ENCODE assay signal across 10 cellular contexts in the genomic region with DNA sequence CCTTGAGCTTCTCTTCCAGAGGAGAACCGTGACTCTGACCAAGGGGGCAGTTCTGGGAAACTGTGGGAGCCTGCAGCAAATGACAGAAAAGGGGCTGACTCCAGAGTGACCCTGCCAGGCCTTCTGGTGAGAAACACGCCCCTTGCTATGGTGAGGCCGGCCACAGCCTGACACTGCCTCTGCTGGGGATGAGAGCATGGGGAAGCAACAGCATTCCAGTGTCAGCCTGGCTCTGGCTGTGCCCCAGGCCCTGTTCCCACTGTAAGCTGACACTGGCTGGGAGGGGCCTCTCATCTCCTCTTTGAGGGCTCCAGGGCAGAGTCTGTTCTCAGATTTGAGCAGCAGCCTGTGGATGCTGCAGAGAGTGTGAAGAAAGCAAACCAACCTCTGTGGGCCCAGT.
A peak's percentile ranks its signal among the peaks of the same experiment; 100 is the strongest.
DNase-seq lines count a peak whose midpoint lies in the region; ATAC-seq and TF ChIP-seq lines count a peak whose summit lies in the region.
"Had no signal": no experiment of that assay in that cellular context is flagged by ENCODE, and none has a peak within 500 bp of the region (broad histone marks: within the 10 kb centered on the region; RNA-seq: fewer than 3 reads in every experiment).

No MANE protein-coding gene starts in this region.

- H3K4me3 Mint-ChIP-seq in glutamatergic neuron (ENCODE audit: unreplicated experiment), result no peak overlapping the region

- no peak overlapping the region for H3K4me2 ChIP-seq in osteoblast (ENCODE audit: insufficient read depth, low read length)

- ATAC-seq in GM18861 (IDR thresholded peaks at IDR 0.05; ENCODE audit: unreplicated experiment), result no peak
- no peak for ATAC-seq in HG03342 (IDR thresholded peaks at IDR 0.05; ENCODE audit: unreplicated experiment)
- no peak for ATAC-seq in HG03159 (IDR thresholded peaks at IDR 0.05; ENCODE audit: unreplicated experiment)

- H3K27ac Mint-ChIP-seq in glutamatergic neuron (ENCODE audit: unreplicated experiment), result peak overlapping the region; percentile 13

- H2AFZ ChIP-seq in osteoblast (ENCODE audit: low read length), result peak overlapping the region; percentile 17

- no peaks in the 10 kb centered on the region for H4K20me1 ChIP-seq in osteoblast (ENCODE audit: insufficient read depth, low read length)

- no peaks in the 10 kb centered on the region for H3K27me3 Mint-ChIP-seq in glutamatergic neuron (ENCODE audit: unreplicated experiment)

- TF ChIP-seq CTCF in glutamatergic neuron (IDR thresholded peaks at IDR 0.05; ENCODE audit: partially characterized antibody, unreplicated experiment) (no peak), osteoblast (IDR thresholded peaks at IDR 0.05; ENCODE audit: extremely low read depth, low read depth, low read length) (no peak)

- H3K27ac ChIP-seq in SJSA1 (0 out of 2 replicates have a peak overlapping the region, but pooled peaks have one; percentile 12), osteoblast (ENCODE audit: low read depth, low read length) (no peak overlapping the region)

- H3K4me3 ChIP-seq in SJSA1 (no peak overlapping the region), osteoblast (ENCODE audit: insufficient read depth, low read length) (no peak overlapping the region)
- H3K4me3 ChIP-seq: HAP-1 had no signal

- H3K27me3 ChIP-seq in SJSA1 (replicated peaks) (no peaks in the 10 kb centered on the region), osteoblast (ENCODE audit: insufficient read depth, low read length) (no peaks in the 10 kb centered on the region)

- in situ Hi-C loops in Caki2 (cut with HindIII; ENCODE audit: low pct_unique_long_range_greater_than_20kb, low sequenced_read_pairs), result no loop called here

- H3K4me1 ChIP-seq in SJSA1 (replicated peaks) (peaks cover 51% of the 10 kb centered on the region), osteoblast (ENCODE audit: insufficient read depth, low read length) (peaks cover 20% of the 10 kb centered on the region)
- H3K4me1 ChIP-seq: HAP-1 had no signal

- intact Hi-C loops in head of caudate nucleus (cut with DNase I), result no loop called here

- no peaks in the 10 kb centered on the region for H3K9me3 Mint-ChIP-seq in glutamatergic neuron (ENCODE audit: unreplicated experiment)

- H3K36me3 Mint-ChIP-seq in glutamatergic neuron (ENCODE audit: unreplicated experiment), result no peaks in the 10 kb centered on the region

- no peaks in the 10 kb centered on the region for H3K9me3 ChIP-seq in SJSA1 (replicated peaks)
- no peaks in the 10 kb centered on the region for H3K9me3 ChIP-seq in osteoblast (ENCODE audit: low read depth, low read length)
- H3K9me3 ChIP-seq: HAP-1 had no signal

- H3K4me1 Mint-ChIP-seq in glutamatergic neuron (ENCODE audit: low read depth, unreplicated experiment), result peaks cover 12% of the 10 kb centered on the region

- peak; percentile 26 for DNase-seq in Caki2 (ENCODE audit: low read depth)
- DNase-seq in SJSA1 (ENCODE audit: low read depth in 1 of 2, low spot score in 2 of 2), result peak; percentile 77 to 83
- DNase-seq in glutamatergic neuron, result peak; percentile 68
- peak; percentile 84 for DNase-seq in osteoblast (ENCODE audit: insufficient read length, low spot score, missing footprints)
- DNase-seq in head of caudate nucleus, result no peak
- DNase-seq: amygdala had no signal

- no peaks in the 10 kb centered on the region for H3K79me2 ChIP-seq in osteoblast (ENCODE audit: insufficient read depth, low read length)

- no peaks in the 10 kb centered on the region for H3K36me3 ChIP-seq in SJSA1
- H3K36me3 ChIP-seq in osteoblast (ENCODE audit: insufficient read depth, low read length), result no peaks in the 10 kb centered on the region
- H3K36me3 ChIP-seq: HAP-1 had no signal

Comparison
In these comparisons a context has a peak if more than half of its experiments do, and no peak if none do; other contexts are left out.
1. DNase-seq: peak in Caki2 (single experiment), SJSA1 (2 of 2), glutamatergic neuron (single experiment) and osteoblast (single experiment); none in head of caudate nucleus (0 of 42).